ENCODE assay signal across 10 cellular contexts in the genomic region with DNA sequence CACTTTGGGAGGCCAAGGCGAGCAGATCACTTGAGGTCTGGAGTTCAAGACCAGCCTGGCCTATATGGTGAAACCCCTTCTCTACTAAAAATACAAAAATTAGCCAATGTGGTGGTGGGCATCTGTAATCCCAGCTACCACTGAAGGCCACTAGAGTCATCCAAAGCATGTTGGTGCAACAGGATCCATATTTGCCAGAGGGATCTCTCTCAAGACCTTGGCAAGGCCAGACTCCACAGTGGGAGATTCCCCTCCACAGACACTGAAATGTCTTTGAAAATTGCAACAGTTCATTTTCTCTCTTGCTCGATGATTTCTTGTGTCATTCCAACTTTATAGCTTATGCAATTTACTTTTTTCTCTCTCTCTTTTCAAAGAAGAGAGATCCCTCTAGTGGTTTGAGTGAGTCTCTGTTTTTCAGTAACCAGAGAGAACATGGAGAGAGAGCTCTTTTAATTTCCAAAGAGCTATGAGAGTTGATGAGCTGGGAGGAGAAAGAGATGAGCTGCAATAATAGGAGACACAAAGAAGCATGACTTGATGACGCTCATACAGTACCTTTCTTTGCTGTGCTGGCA.
DNase-seq lines count a peak whose midpoint lies in the region; ATAC-seq, FAIRE-seq and TF ChIP-seq lines count a peak whose summit lies in the region.
"Had no signal": no experiment of that assay in that cellular context is flagged by ENCODE, and none has a peak within 500 bp of the region (broad histone marks: within the 10 kb centered on the region; RNA-seq: fewer than 3 reads in every experiment).

No MANE protein-coding gene starts in this region.

- H3K36me3 ChIP-seq in cardiac muscle cell (no peaks in the 10 kb centered on the region), heart left ventricle (no peaks in the 10 kb centered on the region), RWPE2 (ENCODE audit: low read depth) (no peaks in the 10 kb centered on the region), tibial artery (no peaks in the 10 kb centered on the region)

- H3K4me3 ChIP-seq in cardiac muscle cell (no peak overlapping the region), heart left ventricle (no peak overlapping the region), RWPE2 (ENCODE audit: severe bottlenecking) (no peak overlapping the region), foreskin fibroblast (ENCODE audit: low read depth in 1 of 2, low read length in 2 of 2) (no peak overlapping the region), tibial artery (no peak overlapping the region)

- no peaks in the 10 kb centered on the region for H3K4me1 ChIP-seq in cardiac muscle cell (ENCODE audit: low read depth)
- H3K4me1 ChIP-seq in heart left ventricle = no peaks in the 10 kb centered on the region
- no peaks in the 10 kb centered on the region for H3K4me1 ChIP-seq in RWPE2 (ENCODE audit: insufficient read depth, poor library complexity, severe bottlenecking)
- no peaks in the 10 kb centered on the region for H3K4me1 ChIP-seq in tibial artery

- no peak for FAIRE-seq in urothelium cell line (lab: Jason Lieb, UNC)

- 53 to 73% (median 63%) methylated on average over 2 to 3 of the region's 3 CpGs for WGBS in heart left ventricle, 4 donors

- ATAC-seq in heart left ventricle (no peak), RWPE2 (ENCODE audit: low read depth) (no peak)
- ATAC-seq: left ventricle myocardium superior; stimulated activated naive CD8-positive, alpha-beta T cell treated with anti-CD3 and anti-CD28 coated beads, Interleukin-15, Interleukin-2, amounts not matched to agents 100 U/mL and 50 U/mL, for 24 hours had no signal

- H3K27ac ChIP-seq in cardiac muscle cell (no peak overlapping the region), heart left ventricle (no peak overlapping the region), RWPE2 (ENCODE audit: poor library complexity, severe bottlenecking) (no peak overlapping the region), tibial artery (no peak overlapping the region)

- intact Hi-C loops in heart left ventricle (cut with DNase I) = no loop called here
- intact Hi-C loops in tibial artery (cut with DNase I; ENCODE audit: low total_unique reads) = no loop called here

- H3K9me3 ChIP-seq in cardiac muscle cell (ENCODE audit: low read depth) (no peaks in the 10 kb centered on the region), heart left ventricle (peaks cover 0 to 10% (median 0%) of the 10 kb centered on the region in 12 donors), RWPE2 (ENCODE audit: severe bottlenecking) (no peaks in the 10 kb centered on the region), tibial artery (peaks cover 0 to 5% (median 0%) of the 10 kb centered on the region in 3 donors)

- DNase-seq in cardiac muscle cell (ENCODE audit: low read depth in 1 of 2, low spot score in 1 of 2) (peak in 1 of 2 donors; percentile 56), heart left ventricle (no peak), RWPE2 (ENCODE audit: low spot score) (no peak), foreskin fibroblast (peak in 1 of 2 donors; percentile 6), urothelium cell line (ENCODE audit: low spot score) (peak; percentile 8), NCI-H1930 (lab: John Stamatoyannopoulos, UW) (no peak), tibial artery (no peak), NCI-H510A (lab: John Stamatoyannopoulos, UW) (no peak)
- DNase-seq: left ventricle myocardium superior; stimulated activated naive CD8-positive, alpha-beta T cell treated with anti-CD3 and anti-CD28 coated beads, Interleukin-15, Interleukin-2, amounts not matched to agents 100 U/mL and 50 U/mL, for 24 hours had no signal

- peak; percentile 69 for TF ChIP-seq CTCF in cardiac muscle cell (IDR thresholded peaks at IDR 0.05; ENCODE audit: low read depth, low read length)
- TF ChIP-seq CTCF in heart left ventricle (IDR thresholded peaks at IDR 0.05) = peak in 6 of 12 donors; percentile 10 to 37 (median 23)
- TF ChIP-seq CTCF in RWPE2 (IDR thresholded peaks at IDR 0.05; ENCODE audit: poor library complexity, severe bottlenecking) = peak; percentile 57
- TF ChIP-seq CTCF in foreskin fibroblast (IDR thresholded peaks at IDR 0.05; ENCODE audit: low read depth, low read length) = peak; percentile 47
- TF ChIP-seq CTCF in tibial artery (IDR thresholded peaks at IDR 0.05) = no peak

- TF ChIP-seq POLR2A in heart left ventricle (IDR thresholded peaks at IDR 0.05) = no peak

- H3K27me3 ChIP-seq in cardiac muscle cell = no peaks in the 10 kb centered on the region
- H3K27me3 ChIP-seq in heart left ventricle = no peaks in the 10 kb centered on the region
- H3K27me3 ChIP-seq in RWPE2 (ENCODE audit: insufficient read depth, poor library complexity, severe bottlenecking) = no peaks in the 10 kb centered on the region
- H3K27me3 ChIP-seq in tibial artery = no peaks in the 10 kb centered on the region

Comparison
In these comparisons a context has a peak if more than half of its experiments do, and no peak if none do; other contexts are left out.
1. CTCF ChIP-seq: peak in cardiac muscle cell (single experiment), RWPE2 (single experiment) and foreskin fibroblast (single experiment); none in tibial artery (0 of 2).